ENCODE assay signal across 8 cellular contexts in genomic region chr16:74607310-74607966, GRCh38. TPM values are rescaled to one million over a fixed set of nuclear protein-coding genes. Genes with fewer than 3 reads are reported as not detected.
DNase-seq lines count a peak whose midpoint lies in the region; ATAC-seq and TF ChIP-seq lines count a peak whose summit lies in the region.

No MANE protein-coding gene starts in this region.

- no peaks in the 10 kb centered on the region for H3K36me3 ChIP-seq in BE2C
- no peaks in the 10 kb centered on the region for H3K36me3 ChIP-seq in mesodermal cell (ENCODE audit: control insufficient read depth, insufficient read depth, low read length)

- TF ChIP-seq CTCF in BE2C (IDR thresholded peaks at IDR 0.05; ENCODE audit: low read depth, low read length) (no peak), astrocyte of the cerebellum (IDR thresholded peaks at IDR 0.05; ENCODE audit: low read depth, low read length, missing control alignments) (no peak)

- WGBS in mesodermal cell (ENCODE audit: insufficient coverage in 2 of 2), 2 experiments, result 29 to 32% methylated on average over 6 to 7 of the region's 14 CpGs

- ATAC-seq in GM18868 (IDR thresholded peaks at IDR 0.05; ENCODE audit: unreplicated experiment), result peak; percentile 30
- peak; percentile 25 for ATAC-seq in HG03442 (IDR thresholded peaks at IDR 0.05; ENCODE audit: unreplicated experiment)

- DNase-seq in BE2C (no peak), astrocyte of the cerebellum (ENCODE audit: low read depth) (no peak), NCI-H1694 treated with DMSO at 0.1 percent for 48 hours (lab: John Stamatoyannopoulos, UW) (no peak), cerebellar cortex (ENCODE audit: low spot score) (no peak), dedifferentiated amniotic fluid mesenchymal stem cell (ENCODE audit: extremely low spot score) (no peak)

- H3K4me3 ChIP-seq in BE2C (ENCODE audit: low read depth, low read length), result peak overlapping the region; percentile 88
- H3K4me3 ChIP-seq in astrocyte of the cerebellum (ENCODE audit: low read depth, low read length), result peak overlapping the region; percentile 91
- peak overlapping the region; percentile 85 for H3K4me3 ChIP-seq in mesodermal cell (ENCODE audit: extremely low read depth, insufficient read depth, low read length, poor library complexity, severe bottlenecking)

- in situ Hi-C loops in astrocyte of the cerebellum (cut with HindIII; ENCODE audit: low sequenced_read_pairs), result no loop called here

- H3K4me1 ChIP-seq in BE2C (no peaks in the 10 kb centered on the region; the same call in 1 of the 2 replicates), mesodermal cell (ENCODE audit: control insufficient read depth, insufficient read depth, low read length, poor library complexity, severe bottlenecking) (peaks cover 15% of the 10 kb centered on the region)

- peak overlapping the region; percentile 25 for H3K27ac ChIP-seq in mesodermal cell (ENCODE audit: low read depth, low read length, severe bottlenecking)

- no peaks in the 10 kb centered on the region for H3K27me3 ChIP-seq in BE2C

- H3K9me3 ChIP-seq in BE2C, result no peaks in the 10 kb centered on the region
- H3K9me3 ChIP-seq in mesodermal cell (ENCODE audit: control insufficient read depth, low read length), result no peaks in the 10 kb centered on the region

RNA-seq across cellular contexts. Expression of gene GLG1, which starts 0.5 kb away (rescaled TPM):
- polyA plus RNA-seq in BE2C (2012; ENCODE audit: insufficient read depth, insufficient read length, low read depth), result 40.2 TPM
- polyA plus RNA-seq in mesodermal cell (2013, experiment 1 of 2), result 118 TPM
- polyA plus RNA-seq in mesodermal cell (2013, experiment 2 of 2), result 106 TPM

RNA-seq across cellular contexts. Expression of gene RFWD3, which starts 59.2 kb away (rescaled TPM):
- 21.7 TPM for polyA plus RNA-seq in BE2C (2012; ENCODE audit: insufficient read depth, insufficient read length, low read depth)
- polyA plus RNA-seq in mesodermal cell (2013, experiment 1 of 2), result 32.1 TPM
- polyA plus RNA-seq in mesodermal cell (2013, experiment 2 of 2), result 29.2 TPM
